14 cellular contexts compared by ENCODE assay signal in genomic region chr1:11569954-11570353, GRCh38.
A peak's percentile ranks its signal among the peaks of the same experiment; 100 is the strongest.
DNase-seq lines count a peak whose midpoint lies in the region; ATAC-seq and TF ChIP-seq lines count a peak whose summit lies in the region.
"Had no signal": no experiment of that assay in that cellular context is flagged by ENCODE, and none has a peak within 500 bp of the region (broad histone marks: within the 10 kb centered on the region; RNA-seq: fewer than 3 reads in every experiment).

No MANE protein-coding gene starts in this region.

- no peak overlapping the region for H2BK5ac ChIP-seq in neuronal stem cell (ENCODE audit: low read length)

- H2BK120ac ChIP-seq in neuronal stem cell (ENCODE audit: low read depth, low read length), result no peak overlapping the region

- H3K79me1 ChIP-seq in neuronal stem cell (ENCODE audit: low read depth, low read length), result no peaks in the 10 kb centered on the region

- H2BK12ac ChIP-seq in neuronal stem cell (ENCODE audit: low read length), result no peak overlapping the region

- H2AK5ac ChIP-seq in neuronal stem cell (ENCODE audit: low read depth, low read length), result peak overlapping the region; percentile 48

- H3K27me3 ChIP-seq in MM.1S (replicated peaks; ENCODE audit: insufficient read depth, low read length) (no peaks in the 10 kb centered on the region), neuronal stem cell (ENCODE audit: control insufficient read depth in 3 of 3, insufficient read depth in 3 of 3, low read depth in 1 of 3, low read length in 3 of 3) (peaks cover 0 to 8% (median 0%) of the 10 kb centered on the region in 3 experiments), right cardiac atrium (ENCODE audit: control insufficient read depth, insufficient read depth) (no peaks in the 10 kb centered on the region)

- intact Hi-C loops in right cardiac atrium (cut with DNase I), result no loop called here

- H3K4me3 ChIP-seq in HEK293 (ENCODE audit: low read depth, low read length) (no peak overlapping the region), MM.1S (ENCODE audit: low read length) (peak overlapping the region; percentile 7; the same call in 1 of the 2 replicates), neuronal stem cell (ENCODE audit: low read length in 2 of 2) (no peak overlapping the region), right cardiac atrium (ENCODE audit: low read length) (no peak overlapping the region)

- H3K4ac ChIP-seq in neuronal stem cell (ENCODE audit: low read length), result no peak overlapping the region

- H3K18ac ChIP-seq in neuronal stem cell (ENCODE audit: low read length), result peak overlapping the region; percentile 46

- H3K14ac ChIP-seq in neuronal stem cell (ENCODE audit: low read length), result no peak overlapping the region

- TF ChIP-seq CTCF in HEK293 (tag by site-specific recombination; IDR thresholded peaks at IDR 0.05) (no peak), MM.1S (IDR thresholded peaks at IDR 0.05; ENCODE audit: low read length) (no peak), VCaP (conservative IDR thresholded peaks at IDR 0.05) (no peak)

- POLR2A ChIA-PET in HEK293 (lab: Yijun Ruan, JAX), result interaction anchor here (0.5 kb wide), 1 partner anchor 253 kb away, joined by 3 read pairs; no protein-coding TSS in a partner anchor

- H3F3A ChIP-seq in MM.1S (ENCODE audit: insufficient read depth, low read length), result peaks cover 42% of the 10 kb centered on the region

- CTCF ChIA-PET in HEK293 (lab: Yijun Ruan, JAX), result no interaction called here

- H3K23ac ChIP-seq in neuronal stem cell (ENCODE audit: low read depth, low read length, poor library complexity), result peak overlapping the region; percentile 3

- H3K9me3 ChIP-seq in HEK293 (ENCODE audit: control insufficient read depth, insufficient read depth, low read depth, low read length) (no peaks in the 10 kb centered on the region), MM.1S (replicated peaks; ENCODE audit: insufficient read depth, low read length) (no peaks in the 10 kb centered on the region), neuronal stem cell (replicated peaks in 1 of 2; ENCODE audit: control insufficient read depth in 2 of 2, insufficient read depth in 1 of 2, low read depth in 1 of 2, low read length in 2 of 2) (peaks cover 0 to 1% of the 10 kb centered on the region in 2 donors), right cardiac atrium (ENCODE audit: control insufficient read depth, low read length) (no peaks in the 10 kb centered on the region)

- H3K4me2 ChIP-seq in MM.1S (ENCODE audit: low read depth, low read length), result peak overlapping the region; percentile 33
- no peak overlapping the region for H3K4me2 ChIP-seq in neuronal stem cell (ENCODE audit: insufficient read depth, low read length, poor library complexity, severe bottlenecking)

- DNase-seq in MM.1S, result no peak
- no peak for DNase-seq in neuronal stem cell (ENCODE audit: low spot score)
- no peak for DNase-seq in HPDE6-E6E7 (ENCODE audit: extremely low spot score)
- DNase-seq in right cardiac atrium, result no peak
- no peak for DNase-seq in substantia nigra (lab: John Stamatoyannopoulos, UW)
- DNase-seq: AML-193; CD4-positive, alpha-beta memory T cell; DMS153; GF-D8; GOT3; H9 had no signal

- H3K9ac ChIP-seq in MM.1S (ENCODE audit: low read length) (peak overlapping the region; percentile 38), neuronal stem cell (ENCODE audit: low read depth, low read length, poor library complexity) (no peak overlapping the region)

- no peak overlapping the region for H3K27ac ChIP-seq in HEK293 (ENCODE audit: extremely low read depth, low read depth, low read length)
- peak overlapping the region; percentile 85 for H3K27ac ChIP-seq in MM.1S (ENCODE audit: low read length)
- H3K27ac ChIP-seq in VCaP, result peak overlapping the region; percentile 53
- H3K27ac ChIP-seq in neuronal stem cell (replicated peaks; ENCODE audit: low read length), result no peak overlapping the region
- no peak overlapping the region for H3K27ac ChIP-seq in right cardiac atrium (ENCODE audit: low read length)
- H3K27ac ChIP-seq in substantia nigra (ENCODE audit: low read depth, low read length, poor library complexity, severe bottlenecking), result no peak overlapping the region

- no peaks in the 10 kb centered on the region for H3K9me2 ChIP-seq in MM.1S (replicated peaks; ENCODE audit: insufficient read depth, low read length)

- H4K20me1 ChIP-seq in MM.1S (ENCODE audit: insufficient read depth, low read length), result no peaks in the 10 kb centered on the region

- ATAC-seq in right cardiac atrium (no peak), HG02870 (IDR thresholded peaks at IDR 0.05; ENCODE audit: unreplicated experiment) (no peak)

- no peaks in the 10 kb centered on the region for H3K79me2 ChIP-seq in MM.1S (ENCODE audit: low read length)

- H2BK15ac ChIP-seq in neuronal stem cell (ENCODE audit: low read length), result no peak overlapping the region

- H2AFZ ChIP-seq in MM.1S (ENCODE audit: low read length) (peak overlapping the region; percentile 7; the same call in 1 of the 2 replicates), neuronal stem cell (ENCODE audit: low read length) (no peak overlapping the region)

- no CpG with 5 or more reads among the region's 3 CpGs for WGBS in neuronal stem cell (ENCODE audit: extremely low coverage in 2 of 2, insufficient read length in 2 of 2, insufficient replicate concordance in 1 of 2), 2 donors
- 76% methylated on average over 3 of the region's 3 CpGs for WGBS in right cardiac atrium

- H3K36me3 ChIP-seq in HEK293 (ENCODE audit: control insufficient read depth in 2 of 2, insufficient read depth in 1 of 2, low read length in 2 of 2) (no peaks in the 10 kb centered on the region), MM.1S (replicated peaks; ENCODE audit: insufficient read depth, low read length) (no peaks in the 10 kb centered on the region), neuronal stem cell (replicated peaks in 1 of 2; ENCODE audit: control insufficient read depth in 2 of 2, insufficient read depth in 2 of 2, low read length in 2 of 2) (no peaks in the 10 kb centered on the region)

- no peak overlapping the region for H4K91ac ChIP-seq in neuronal stem cell (ENCODE audit: low read depth, low read length, poor library complexity)

- H4K8ac ChIP-seq in neuronal stem cell (ENCODE audit: low read depth, low read length), result no peak overlapping the region

- H3K4me1 ChIP-seq in HEK293 (ENCODE audit: control insufficient read depth, insufficient read depth, low read length) (no peaks in the 10 kb centered on the region), MM.1S (ENCODE audit: low read length) (peaks cover 75% of the 10 kb centered on the region), neuronal stem cell (ENCODE audit: control insufficient read depth in 2 of 2, insufficient read depth in 1 of 2, low read depth in 1 of 2, low read length in 2 of 2) (peaks cover 0 to 4% of the 10 kb centered on the region in 2 donors), right cardiac atrium (ENCODE audit: control insufficient read depth, insufficient read depth, low read length) (peaks cover 2% of the 10 kb centered on the region)

TF ChIP-seq in HEK293, 187 proteins besides CTCF, POLR2A, EP300 and RAD21:
- TF ChIP-seq ZNF768 (tag by site-specific recombination; IDR thresholded peaks at IDR 0.05) (peak; percentile 75), ZNF501 (tag by site-specific recombination; IDR thresholded peaks at IDR 0.05) (no peak), ZBTB20 (tag by site-specific recombination; IDR thresholded peaks at IDR 0.05) (0 out of 2 replicates have a peak, but pooled peaks have one; percentile 34), ZBTB8A (tag by site-specific recombination; IDR thresholded peaks at IDR 0.05) (no peak), ZBTB6 (tag by site-specific recombination; IDR thresholded peaks at IDR 0.05) (no peak), ZNF221 (tag by site-specific recombination; IDR thresholded peaks at IDR 0.05; ENCODE audit: borderline replicate concordance) (no peak), ZNF488 (tag by site-specific recombination; IDR thresholded peaks at IDR 0.05) (no peak)

Comparison
In these comparisons a context has a peak if more than half of its experiments do, and no peak if none do; other contexts are left out.
1. H3K27ac ChIP-seq: peak in MM.1S (single experiment) and VCaP (single experiment); none in HEK293 (single experiment), neuronal stem cell (single experiment), right cardiac atrium (single experiment) and substantia nigra (single experiment).